In the genomic region with DNA sequence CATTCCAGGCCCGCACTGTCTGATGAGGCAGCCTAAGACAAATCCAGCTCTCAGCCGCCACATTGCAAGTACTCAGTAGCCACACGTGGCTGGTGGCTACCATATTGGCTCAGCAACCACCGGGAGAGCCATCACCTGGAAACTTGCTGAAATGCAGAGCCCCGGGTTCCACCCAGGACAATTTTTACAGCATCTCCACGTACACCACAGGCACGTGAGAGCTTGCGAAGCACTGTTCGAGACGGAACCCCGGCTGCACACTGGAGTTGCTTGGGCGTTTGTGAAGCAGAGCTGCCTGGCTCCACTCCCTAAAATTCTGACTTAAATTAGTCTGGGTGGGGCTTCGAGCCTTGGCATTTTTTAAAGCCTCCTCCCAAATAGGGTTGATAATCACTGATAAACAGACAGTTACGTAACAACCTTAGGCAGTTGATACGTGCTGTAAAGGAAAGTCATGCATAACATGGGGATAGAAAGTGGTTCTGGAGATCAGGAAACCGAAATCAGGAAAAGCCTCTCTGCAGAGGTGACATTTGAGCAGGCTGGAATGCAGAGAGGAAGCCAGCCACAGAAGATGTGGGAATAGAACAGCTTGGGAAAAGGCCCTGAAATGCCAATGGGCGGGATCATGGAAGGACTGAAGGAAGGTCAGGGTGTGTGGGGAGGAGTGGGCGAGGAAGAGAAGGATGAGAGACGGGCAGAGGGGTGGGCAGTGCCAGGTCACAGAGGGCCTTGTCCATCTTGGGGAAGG, we compare ENCODE assay signal across 12 cellular contexts. TPM values are rescaled to one million over a fixed set of nuclear protein-coding genes. Genes with fewer than 3 reads are reported as not detected.
DNase-seq lines count a peak whose midpoint lies in the region; FAIRE-seq and TF ChIP-seq lines count a peak whose summit lies in the region.
"Had no signal": no experiment of that assay in that cellular context is flagged by ENCODE, and none has a peak within 500 bp of the region (broad histone marks: within the 10 kb centered on the region; RNA-seq: fewer than 3 reads in every experiment).

No MANE protein-coding gene starts in this region.

- FAIRE-seq in GM12892 (lab: Jason Lieb, UNC) = no peak
- FAIRE-seq: islet of Langerhans, TTC549 had no signal

- no peak overlapping the region for H3K9ac ChIP-seq in subcutaneous abdominal adipose tissue (ENCODE audit: low read length in 5 of 5)

- no peaks in the 10 kb centered on the region for H3K27me3 ChIP-seq in Peyer's patch
- no peaks in the 10 kb centered on the region for H3K27me3 ChIP-seq in subcutaneous abdominal adipose tissue (ENCODE audit: control insufficient read depth in 5 of 5, insufficient read depth in 4 of 5, low read length in 5 of 5)

- peak overlapping the region in 3 of 4 donors; percentile 49 to 71 (median 52) for H3K27ac ChIP-seq in Peyer's patch
- peak overlapping the region; percentile 16 for H3K27ac ChIP-seq in mesodermal cell (ENCODE audit: low read depth, low read length, severe bottlenecking)
- peak overlapping the region; percentile 58 for H3K27ac ChIP-seq in subcutaneous abdominal adipose tissue (ENCODE audit: low read depth, low read length)

- WGBS in mesodermal cell (ENCODE audit: insufficient coverage in 2 of 2), 2 experiments = 96% methylated on average over 18 of the region's 19 CpGs

- DNase-seq in Peyer's patch = peak in 1 of 3 donors; percentile 66
- peak; percentile 43 for DNase-seq in fibroblast of pulmonary artery (ENCODE audit: low read depth)
- DNase-seq in NCI-H446 treated with DMSO at 0.1 percent for 48 hours (lab: John Stamatoyannopoulos, UW) = no peak
- no peak for DNase-seq in NCI-H187 treated with DMSO at 0.1 percent for 48 hours (lab: John Stamatoyannopoulos, UW)
- DNase-seq in dedifferentiated amniotic fluid mesenchymal stem cell (ENCODE audit: extremely low spot score) = no peak
- DNase-seq in GM12892 (ENCODE audit: insufficient read length) = no peak
- DNase-seq: activated CD8-positive, alpha-beta memory T cell treated with anti-CD3 and anti-CD28 coated beads, Interleukin-2, amount 50 U/mL, for 4 hours; RPMI8226 had no signal

- TF ChIP-seq CTCF in Peyer's patch (IDR thresholded peaks at IDR 0.05) = no peak
- no peak for TF ChIP-seq CTCF in fibroblast of pulmonary artery (IDR thresholded peaks at IDR 0.05; ENCODE audit: low read length, missing control alignments)

- H3K4me1 ChIP-seq in Peyer's patch (peaks cover 0 to 75% (median 2%) of the 10 kb centered on the region in 4 donors), mesodermal cell (ENCODE audit: control insufficient read depth, insufficient read depth, low read length, poor library complexity, severe bottlenecking) (peaks cover 35% of the 10 kb centered on the region), subcutaneous abdominal adipose tissue (ENCODE audit: control insufficient read depth in 5 of 5, insufficient read depth in 5 of 5, low read length in 5 of 5) (peaks cover 10 to 54% (median 52%) of the 10 kb centered on the region in 5 donors)

- H3K4me3 ChIP-seq in Peyer's patch = no peak overlapping the region
- no peak overlapping the region for H3K4me3 ChIP-seq in fibroblast of pulmonary artery (replicated peaks; ENCODE audit: low read depth, low read length)
- H3K4me3 ChIP-seq in mesodermal cell (ENCODE audit: extremely low read depth, insufficient read depth, low read length, poor library complexity, severe bottlenecking) = no peak overlapping the region
- H3K4me3 ChIP-seq in subcutaneous abdominal adipose tissue (ENCODE audit: low read depth in 1 of 5, low read length in 5 of 5) = peak overlapping the region in 1 of 5 donors; percentile 17

- H3K9me3 ChIP-seq in Peyer's patch (no peaks in the 10 kb centered on the region), mesodermal cell (ENCODE audit: control insufficient read depth, low read length) (no peaks in the 10 kb centered on the region), subcutaneous abdominal adipose tissue (ENCODE audit: control insufficient read depth in 5 of 5, low read length in 5 of 5) (no peaks in the 10 kb centered on the region)

- H3K36me3 ChIP-seq in Peyer's patch (no peaks in the 10 kb centered on the region), mesodermal cell (ENCODE audit: control insufficient read depth, insufficient read depth, low read length) (peaks cover 37% of the 10 kb centered on the region), subcutaneous abdominal adipose tissue (ENCODE audit: control insufficient read depth in 5 of 5, insufficient read depth in 5 of 5, low read length in 5 of 5) (peaks cover 0 to 4% (median 0%) of the 10 kb centered on the region in 5 donors)

- TF ChIP-seq POLR2A in Peyer's patch (IDR thresholded peaks at IDR 0.05) (no peak), GM12892 (IDR thresholded peaks at IDR 0.05; ENCODE audit: low read depth, low read length) (no peak)

RNA-seq across cellular contexts. Expression of a gene that starts 6.2 kb away (rescaled TPM):
- 10 to 100 TPM; 30.6 to 59.4 (median 37.8) TPM for total RNA-seq in Peyer's patch
- polyA plus RNA-seq in mesodermal cell (2013, experiment 1 of 2) = 26.8 TPM
- 24.5 TPM for polyA plus RNA-seq in mesodermal cell (2013, experiment 2 of 2)
- polyA plus RNA-seq in GM12892 (2012; ENCODE audit: missing spikeins) = not detected
